Comparison of ENCODE assay signal across 24 cellular contexts in genomic region chr21:31654340-31654739, GRCh38. TPM values are rescaled to one million over a fixed set of nuclear protein-coding genes. Genes with fewer than 3 reads are reported as not detected.
DNase-seq lines count a peak whose midpoint lies in the region; ATAC-seq, FAIRE-seq and TF ChIP-seq lines count a peak whose summit lies in the region.
"Had no signal": no experiment of that assay in that cellular context is flagged by ENCODE, and none has a peak within 500 bp of the region (broad histone marks: within the 10 kb centered on the region; RNA-seq: fewer than 3 reads in every experiment).

No MANE protein-coding gene starts in this region.

- H3K4me1 Mint-ChIP-seq in activated naive CD8-positive, alpha-beta T cell (ENCODE audit: low read depth), result peaks cover 29% of the 10 kb centered on the region
- peaks cover 36% of the 10 kb centered on the region for H3K4me1 Mint-ChIP-seq in activated naive CD8-positive, alpha-beta T cell treated with anti-CD3 and anti-CD28 coated beads, Interleukin-2, amount 50 U/mL, for 24 hours
- peaks cover 2% of the 10 kb centered on the region; the same call in 1 of the 3 replicates for H3K4me1 Mint-ChIP-seq in GM23338
- peaks cover 6% of the 10 kb centered on the region for H3K4me1 Mint-ChIP-seq in osteocyte (ENCODE audit: unreplicated experiment)

- no peak for TF ChIP-seq EP300 in K562 (IDR thresholded peaks at IDR 0.05; ENCODE audit: low read length)
- no peak for TF ChIP-seq EP300 in SK-N-SH (IDR thresholded peaks at IDR 0.05; ENCODE audit: borderline replicate concordance in 1 of 2, low read depth in 1 of 2, low read length in 1 of 2)

- H3K36me3 ChIP-seq in GM23338 (ENCODE audit: insufficient read depth), result no peaks in the 10 kb centered on the region
- no peaks in the 10 kb centered on the region for H3K36me3 ChIP-seq in K562 (ENCODE audit: control insufficient read depth, insufficient read depth, low read length)
- H3K36me3 ChIP-seq in SK-N-SH (replicated peaks in 1 of 2; ENCODE audit: control insufficient read depth in 1 of 2, insufficient read depth in 2 of 2, low read length in 1 of 2), result no peaks in the 10 kb centered on the region
- H3K36me3 ChIP-seq: HAP-1 had no signal

- peak in 1 of 2 experiments; percentile 33; a peak in 2 of 4 replicates for TF ChIP-seq CTCF in GM23338 (conservative IDR thresholded peaks at IDR 0.05; ENCODE audit: low read depth in 2 of 2)
- TF ChIP-seq CTCF in K562 (IDR thresholded peaks at IDR 0.05 in 2 of 3, conservative IDR thresholded peaks at IDR 0.05 in 1 of 3; ENCODE audit: insufficient read depth in 2 of 3, low read depth in 1 of 3, low read length in 3 of 3), result no peak
- no peak for TF ChIP-seq CTCF in osteocyte (IDR thresholded peaks at IDR 0.05)
- no peak for TF ChIP-seq CTCF in SK-N-SH (IDR thresholded peaks at IDR 0.05)

- DNase-seq in activated naive CD8-positive, alpha-beta T cell treated with anti-CD3 and anti-CD28 coated beads, Interleukin-2, amount 50 U/mL, for 24 hours, result no peak
- DNase-seq in GM23338 (ENCODE audit: low spot score), result peak; percentile 32
- DNase-seq in K562 (ENCODE audit: extremely low read depth in 1 of 4, low spot score in 3 of 4), result no peak
- peak; percentile 84 for DNase-seq in osteocyte (ENCODE audit: extremely low spot score, unreplicated experiment)
- no peak for DNase-seq in SK-N-SH
- DNase-seq in T-helper 9 cell, result no peak
- DNase-seq in NCI-H748 treated with DMSO at 0.1 percent for 48 hours (lab: John Stamatoyannopoulos, UW), result no peak
- DNase-seq: C1 segment of cervical spinal cord, COR-L47, DMS 273 treated with DMSO at 0.1 percent for 48 hours, Kasumi-1, MM.1S, NCI-H1092, NCI-H1436 treated with DMSO at 0.1 percent for 48 hours, NCI-H2029 treated with DMSO at 0.1 percent for 48 hours, NCI-H2171, NCI-H526 treated with DMSO at 0.1 percent for 48 hours had no signal

- H3K27me3 ChIP-seq in GM23338 (ENCODE audit: insufficient read depth) (no peaks in the 10 kb centered on the region), K562 (ENCODE audit: control insufficient read depth in 2 of 2, insufficient read depth in 2 of 2, low read length in 2 of 2) (no peaks in the 10 kb centered on the region), SK-N-SH (ENCODE audit: insufficient read depth) (no peaks in the 10 kb centered on the region)

- H3K4me3 ChIP-seq in GM23338 (no peak overlapping the region), K562 (no peak overlapping the region), SK-N-SH (ENCODE audit: low read depth in 2 of 2, low read length in 1 of 2) (no peak overlapping the region)
- H3K4me3 ChIP-seq: HAP-1 had no signal

- H3K4me1 ChIP-seq in GM23338 (ENCODE audit: insufficient read depth) (no peaks in the 10 kb centered on the region), K562 (replicated peaks in 1 of 2; ENCODE audit: control insufficient read depth in 2 of 2, insufficient read depth in 2 of 2, low read length in 2 of 2) (peaks cover 7 to 8% of the 10 kb centered on the region in 2 experiments; a peak in 3 of 5 replicates), SK-N-SH (ENCODE audit: control insufficient read depth in 1 of 2, insufficient read depth in 2 of 2, low read depth in 1 of 2, low read length in 1 of 2) (no peaks in the 10 kb centered on the region)
- H3K4me1 ChIP-seq: HAP-1 had no signal

- H3F3A ChIP-seq in GM23338 (replicated peaks; ENCODE audit: low read depth) (no peaks in the 10 kb centered on the region), SK-N-SH (replicated peaks; ENCODE audit: insufficient read depth) (no peaks in the 10 kb centered on the region)

- peaks cover 3% of the 10 kb centered on the region for H3K9me3 Mint-ChIP-seq in activated naive CD8-positive, alpha-beta T cell (ENCODE audit: low read depth)
- no peaks in the 10 kb centered on the region for H3K9me3 Mint-ChIP-seq in activated naive CD8-positive, alpha-beta T cell treated with anti-CD3 and anti-CD28 coated beads, Interleukin-2, amount 50 U/mL, for 24 hours
- H3K9me3 Mint-ChIP-seq in GM23338 (peaks cover 2% of the 10 kb centered on the region; the same call in 2 of the 3 replicates), osteocyte (ENCODE audit: unreplicated experiment) (peaks cover 10% of the 10 kb centered on the region)

- H3K9me3 ChIP-seq in K562 (replicated peaks; ENCODE audit: control insufficient read depth, insufficient read depth, low read depth, low read length) (no peaks in the 10 kb centered on the region), SK-N-SH (no peaks in the 10 kb centered on the region)
- H3K9me3 ChIP-seq: HAP-1 had no signal

- no peak overlapping the region for H3K4me2 ChIP-seq in GM23338
- no peak overlapping the region for H3K4me2 ChIP-seq in K562 (ENCODE audit: insufficient read depth, low read length)
- no peak overlapping the region for H3K4me2 ChIP-seq in SK-N-SH

- no peak overlapping the region for H3K27ac Mint-ChIP-seq in activated naive CD8-positive, alpha-beta T cell
- no peak overlapping the region for H3K27ac Mint-ChIP-seq in activated naive CD8-positive, alpha-beta T cell treated with anti-CD3 and anti-CD28 coated beads, Interleukin-2, amount 50 U/mL, for 24 hours
- no peak overlapping the region for H3K27ac Mint-ChIP-seq in GM23338
- no peak overlapping the region for H3K27ac Mint-ChIP-seq in osteocyte (ENCODE audit: unreplicated experiment)

- no peak for TF ChIP-seq RAD21 in K562 (CRISPR knock-in tag; conservative IDR thresholded peaks at IDR 0.05 in 1 of 2, IDR thresholded peaks at IDR 0.05 in 1 of 2)
- no peak for TF ChIP-seq RAD21 in SK-N-SH (IDR thresholded peaks at IDR 0.05; ENCODE audit: low read length)

- in situ Hi-C loops in K562 (cut with MboI), result no loop called here

- H3K27me3 Mint-ChIP-seq in activated naive CD8-positive, alpha-beta T cell, result no peaks in the 10 kb centered on the region
- no peaks in the 10 kb centered on the region for H3K27me3 Mint-ChIP-seq in activated naive CD8-positive, alpha-beta T cell treated with anti-CD3 and anti-CD28 coated beads, Interleukin-2, amount 50 U/mL, for 24 hours
- peaks cover 6% of the 10 kb centered on the region for H3K27me3 Mint-ChIP-seq in GM23338 (ENCODE audit: insufficient read depth, low read depth, poor library complexity)
- no peaks in the 10 kb centered on the region for H3K27me3 Mint-ChIP-seq in osteocyte (ENCODE audit: unreplicated experiment)
- H3K27me3 Mint-ChIP-seq: IgD-negative memory B cell had no signal

- H3K9me2 ChIP-seq in GM23338 (ENCODE audit: insufficient read depth) (no peaks in the 10 kb centered on the region; the same call in 1 of the 2 replicates), SK-N-SH (no peaks in the 10 kb centered on the region)

- H3K36me3 Mint-ChIP-seq in activated naive CD8-positive, alpha-beta T cell, result peaks cover 8% of the 10 kb centered on the region
- peaks cover 4% of the 10 kb centered on the region for H3K36me3 Mint-ChIP-seq in activated naive CD8-positive, alpha-beta T cell treated with anti-CD3 and anti-CD28 coated beads, Interleukin-2, amount 50 U/mL, for 24 hours (ENCODE audit: low read depth)
- H3K36me3 Mint-ChIP-seq in GM23338 (ENCODE audit: low read depth) (peaks cover 13% of the 10 kb centered on the region), osteocyte (ENCODE audit: unreplicated experiment) (no peaks in the 10 kb centered on the region)
- H3K36me3 Mint-ChIP-seq: IgD-negative memory B cell had no signal

- POLR2A ChIA-PET in K562 (lab: Yijun Ruan, JAX) (interaction anchor here (0.7 to 1.1 kb wide), 2 partner anchors 10 to 12 kb away, joined by 3 to 4 read pairs; no protein-coding TSS in a partner anchor), SK-N-SH (lab: Yijun Ruan, JAX) (no interaction called here)

- 91% methylated on average over 17 of the region's 20 CpGs for WGBS in K562 (ENCODE audit: insufficient coverage, low coverage, missing lambda C conversion rate)
- 98% methylated on average over 5 of the region's 20 CpGs for WGBS in SK-N-SH (ENCODE audit: low lambda C conversion rate)

- CTCF ChIA-PET in K562 (lab: Yijun Ruan, JAX; ENCODE audit: low intra/inter-chr PET ratio) (no interaction called here), SK-N-SH (lab: Yijun Ruan, JAX) (interaction anchor here (0.9 kb wide), 1 partner anchor 468 kb away, joined by 3 read pairs; no protein-coding TSS in a partner anchor)

- ATAC-seq in activated naive CD8-positive, alpha-beta T cell treated with anti-CD3 and anti-CD28 coated beads, Interleukin-2, amount 50 U/mL, for 24 hours, result no peak
- ATAC-seq in GM23338 (peak; percentile 26; the same call in 2 of the 3 replicates), K562 (no peak)
- ATAC-seq: Right ventricle myocardium inferior had no signal

- BruUV-seq in K562 (replicated peaks; lab: Mats Ljungman, UMichigan), result no TSS peak

- H2AFZ ChIP-seq in GM23338, result no peak overlapping the region
- H2AFZ ChIP-seq in K562 (ENCODE audit: low read depth, low read length), result no peak overlapping the region
- no peak overlapping the region for H2AFZ ChIP-seq in SK-N-SH (ENCODE audit: low read depth)

- no peaks in the 10 kb centered on the region for H3K9me1 ChIP-seq in K562 (ENCODE audit: control insufficient read depth, insufficient read depth, low read length)

- FAIRE-seq in K562 (lab: Jason Lieb, UNC), result no peak
- FAIRE-seq: A204.1, G401.6, RCC 7860 had no signal

- no peak for TF ChIP-seq POLR2A in K562 (conservative IDR thresholded peaks at IDR 0.05)

- H3K4me3 Mint-ChIP-seq in activated naive CD8-positive, alpha-beta T cell, result peak overlapping the region; percentile 86
- H3K4me3 Mint-ChIP-seq in activated naive CD8-positive, alpha-beta T cell treated with anti-CD3 and anti-CD28 coated beads, Interleukin-2, amount 50 U/mL, for 24 hours, result no peak overlapping the region
- H3K4me3 Mint-ChIP-seq in GM23338 (no peak overlapping the region), osteocyte (ENCODE audit: unreplicated experiment) (no peak overlapping the region)

- no peak overlapping the region for H3K27ac ChIP-seq in GM23338 (ENCODE audit: low read depth)
- H3K27ac ChIP-seq in K562 (ENCODE audit: extremely low read depth, low read depth, low read length), result no peak overlapping the region
- H3K27ac ChIP-seq in SK-N-SH (ENCODE audit: low read depth in 2 of 2, low read length in 1 of 2), result no peak overlapping the region

- intact Hi-C loops in K562 (cut with micrococcal nuclease), result no loop called here

- H3K79me2 ChIP-seq in GM23338 (replicated peaks; ENCODE audit: insufficient read depth) (no peaks in the 10 kb centered on the region), K562 (ENCODE audit: control insufficient read depth, insufficient read depth, low read length) (no peaks in the 10 kb centered on the region), SK-N-SH (ENCODE audit: insufficient read depth) (no peaks in the 10 kb centered on the region)

- H3K9ac ChIP-seq in K562 (ENCODE audit: insufficient read depth in 1 of 2, low read depth in 2 of 2, low read length in 2 of 2) (no peak overlapping the region), SK-N-SH (no peak overlapping the region)

- H4K20me1 ChIP-seq in GM23338 (replicated peaks; ENCODE audit: insufficient read depth), result no peaks in the 10 kb centered on the region
- no peaks in the 10 kb centered on the region for H4K20me1 ChIP-seq in K562 (replicated peaks; ENCODE audit: control insufficient read depth, insufficient read depth, low read length)
- no peaks in the 10 kb centered on the region for H4K20me1 ChIP-seq in SK-N-SH (ENCODE audit: insufficient read depth)

RNA-seq across cellular contexts. Expression of gene SOD1, which starts 5.2 kb away (rescaled TPM):
- total RNA-seq in GM23338 (2014; rRNA removed; shearing (Covaris generic)), result 123 and 126 TPM in 2 replicates
- polyA plus RNA-seq in GM23338 (2016; fragmentation: Nextera tagmentation; extraction: Ambion mirVana), result 454 and 469 TPM in 2 replicates
- 34.1 and 47.2 TPM in 2 replicates for total RNA-seq in K562 (2011; cell fraction: chromatin; rRNA removed; ENCODE audit: low replicate concordance)
- 65.2 and 66.5 TPM in 2 replicates for total RNA-seq in K562 (2011; cell fraction: nucleolus; rRNA removed)
- 81.2 and 82.4 TPM in 2 replicates for total RNA-seq in K562 (2011; cell fraction: nucleoplasm; rRNA removed)
- total RNA-seq in K562 (2014; rRNA removed), result 419 and 452 TPM in 2 replicates
- total RNA-seq in K562 (2014; rRNA removed; fragmentation: Illumina TruSeq; extraction: Trizol), result 633 and 657 TPM in 2 replicates
- total RNA-seq in K562 (2015; rRNA removed; fragmentation: Illumina TruSeq; extraction: Trizol), result 603 and 618 TPM in 2 replicates
- total RNA-seq in K562 (2021), result 502 and 508 TPM in 2 replicates
- polyA plus RNA-seq in K562 (2011; rRNA removed), result 514 and 783 TPM in 2 replicates
- polyA plus RNA-seq in K562 (2011; cell fraction: cytosol; rRNA removed), result 344 and 485 TPM in 2 replicates
- polyA plus RNA-seq in K562 (2011; cell fraction: nucleus; rRNA removed), result 104 and 172 TPM in 2 replicates
- polyA plus RNA-seq in K562 (2012), result 288 and 652 TPM in 2 replicates
- 577 and 611 TPM in 2 replicates for polyA plus RNA-seq in K562 (2014; fragmentation: Illumina TruSeq; extraction: Trizol)
- polyA plus RNA-seq in K562 (2014; fragmentation: Nextera tagmentation; extraction: Ambion mirVana), result 1,000 to 10,000 TPM; 1,386 to 1,409 TPM
- 613 and 642 TPM in 2 replicates for polyA plus RNA-seq in K562 (2014; rRNA removed)
- polyA minus RNA-seq in K562 (2011; rRNA and poly(A)+ RNA removed), result 483 and 698 TPM in 2 replicates
- 436 and 452 TPM in 2 replicates for polyA minus RNA-seq in K562 (2011; cell fraction: cytosol; rRNA and poly(A)+ RNA removed)
- 37.4 and 67.0 TPM in 2 replicates for polyA minus RNA-seq in K562 (2011; cell fraction: nucleus; rRNA and poly(A)+ RNA removed)
- total RNA-seq in osteocyte, result 195 and 205 TPM in 2 replicates
- 507 and 572 TPM in 2 replicates for polyA plus RNA-seq in SK-N-SH (2012; rRNA removed)
- polyA plus RNA-seq in SK-N-SH (2012; cell fraction: cytosol; rRNA removed), result 612 and 716 TPM in 2 replicates
- polyA plus RNA-seq in SK-N-SH (2012; cell fraction: nucleus; rRNA removed), result 170 and 195 TPM in 2 replicates

Comparison
In these comparisons a context has a peak if more than half of its experiments do, and no peak if none do; other contexts are left out.
1. DNase-seq: peak in GM23338 (single experiment) and osteocyte (single experiment); none in activated naive CD8-positive, alpha-beta T cell treated with anti-CD3 and anti-CD28 coated beads, Interleukin-2, amount 50 U/mL, for 24 hours (single experiment), K562 (0 of 4), SK-N-SH (single experiment), T-helper 9 cell (single experiment) and NCI-H748 treated with DMSO at 0.1 percent for 48 hours (single experiment).